Comparison of ENCODE assay signal across 35 cellular contexts in genomic region chr2:19525313-19525712, GRCh38.
"Had no signal": no experiment of that assay in that cellular context is flagged by ENCODE, and none has a peak within 500 bp of the region (broad histone marks: within the 10 kb centered on the region; RNA-seq: fewer than 3 reads in every experiment).

No MANE protein-coding gene starts in this region.

- H3K27me3 Mint-ChIP-seq: activated CD8-positive, alpha-beta T cell treated with anti-CD3 and anti-CD28 coated beads for 36 hours had no signal

- DNase-seq: activated B cell treated with CpG ODN at 0.5 μM for 24 hours; activated CD4-positive, alpha-beta T cell treated with anti-CD3 and anti-CD28 coated beads for 48 hours; activated CD4-positive, alpha-beta T cell treated with anti-CD3 and anti-CD28 coated beads, Interleukin-2, amount 50 U/mL, for 1 hour; activated CD4-positive, alpha-beta T cell treated with anti-CD3 and anti-CD28 coated beads, Interleukin-2, amount 50 U/mL, for 48 hours; activated CD8-positive, alpha-beta memory T cell treated with anti-CD3 and anti-CD28 coated beads for 24 hours; activated CD8-positive, alpha-beta T cell treated with anti-CD3 and anti-CD28 coated beads for 36 hours; activated effector memory CD4-positive, alpha-beta T cell treated with Interleukin-2 at 50 U/mL for 16 hours; activated gamma-delta T cell treated with Interleukin-2 at 50 U/mL for 16 hours; activated naive CD4-positive, alpha-beta T cell treated with anti-CD3 and anti-CD28 coated beads, Interleukin-2, amount 50 U/mL, for 16 hours; activated naive CD4-positive, alpha-beta T cell treated with Interleukin-2 at 50 U/mL for 16 hours; activated T-cell treated with anti-CD3 and anti-CD28 coated beads, Interleukin-2, amount 50 U/mL, for 4 hours; amniotic stem cell; anterior cingulate cortex; body of pancreas; cortex of kidney; dermis blood vessel endothelial cell; effector CD4-positive, alpha-beta T cell; effector memory CD8-positive, alpha-beta T cell; erythroblast; foreskin fibroblast; head of caudate nucleus; T-helper 1 cell; T-helper 17 cell; T1000; WERI-Rb-1 had no signal

- H3K9me3 Mint-ChIP-seq: activated CD8-positive, alpha-beta T cell treated with anti-CD3 and anti-CD28 coated beads for 36 hours; activated T-cell treated with anti-CD3 and anti-CD28 coated beads, Interleukin-2, amount 50 U/mL, for 4 hours; activated T-helper 17 cell treated with anti-CD3 and anti-CD28 coated beads, Interleukin-2, amount 50 U/mL, for 72 hours; central memory CD8-positive, alpha-beta T cell; effector memory CD8-positive, alpha-beta T cell; T-helper 2 cell treated with Interferon-gamma antibody and Interleukin-4, amounts not matched to agents 5 μg/mL and 100 μg/mL, for 36 hours had no signal

- ATAC-seq: activated CD4-positive, CD25-positive, alpha-beta regulatory T cell treated with anti-CD3 and anti-CD28 coated beads, Interleukin-2, amount 50 U/mL, for 24 hours; activated CD8-positive, alpha-beta T cell treated with anti-CD3 and anti-CD28 coated beads for 36 hours; activated T-cell treated with anti-CD3 and anti-CD28 coated beads, Interleukin-2, amount 50 U/mL, for 4 hours; activated T-helper 17 cell treated with anti-CD3 and anti-CD28 coated beads, Interleukin-2, amount 50 U/mL, for 72 hours; body of pancreas; effector memory CD8-positive, alpha-beta T cell; T-helper 17 cell had no signal

- H3K27ac ChIP-seq: body of pancreas, breast epithelium, cardiac muscle cell, esophagus muscularis mucosa, WERI-Rb-1 had no signal

- H3K27ac Mint-ChIP-seq: activated B cell treated with CpG ODN at 0.5 μM for 24 hours; activated CD8-positive, alpha-beta T cell treated with anti-CD3 and anti-CD28 coated beads for 36 hours; activated naive CD8-positive, alpha-beta T cell; activated T-helper 17 cell treated with anti-CD3 and anti-CD28 coated beads, Interleukin-2, amount 50 U/mL, for 72 hours; effector memory CD8-positive, alpha-beta T cell; T-helper 17 cell; T-helper 2 cell treated with Interferon-gamma antibody and Interleukin-4, amounts not matched to agents 5 μg/mL and 100 μg/mL, for 36 hours had no signal

- H3K4me3 ChIP-seq: body of pancreas, breast epithelium, cardiac muscle cell, esophagus muscularis mucosa had no signal

- FAIRE-seq: colon, frontal cortex had no signal

- H3K36me3 Mint-ChIP-seq: activated naive CD8-positive, alpha-beta T cell had no signal

- H3K36me3 ChIP-seq: breast epithelium, cardiac muscle cell, esophagus muscularis mucosa, WERI-Rb-1 had no signal

- H3K27me3 ChIP-seq: body of pancreas, breast epithelium, cardiac muscle cell, esophagus muscularis mucosa had no signal

- H3K4me1 Mint-ChIP-seq: activated B cell treated with CpG ODN at 0.5 μM for 24 hours; activated T-helper 17 cell treated with anti-CD3 and anti-CD28 coated beads, Interleukin-2, amount 50 U/mL, for 72 hours; central memory CD8-positive, alpha-beta T cell; T-helper 17 cell had no signal

- H3K4me1 ChIP-seq: body of pancreas, breast epithelium, esophagus muscularis mucosa had no signal

- H3K4me3 Mint-ChIP-seq: activated B cell treated with CpG ODN at 0.5 μM for 24 hours; activated CD8-positive, alpha-beta T cell treated with anti-CD3 and anti-CD28 coated beads for 36 hours; activated naive CD8-positive, alpha-beta T cell; activated T-cell treated with anti-CD3 and anti-CD28 coated beads, Interleukin-2, amount 50 U/mL, for 4 hours; activated T-helper 17 cell treated with anti-CD3 and anti-CD28 coated beads, Interleukin-2, amount 50 U/mL, for 72 hours; central memory CD8-positive, alpha-beta T cell; effector memory CD8-positive, alpha-beta T cell; T-helper 17 cell; T-helper 2 cell treated with Interferon-gamma antibody and Interleukin-4, amounts not matched to agents 5 μg/mL and 100 μg/mL, for 36 hours had no signal

- H3K9me3 ChIP-seq: body of pancreas, breast epithelium, esophagus muscularis mucosa had no signal
